1 cellular context compared by ENCODE assay signal in the genomic region with DNA sequence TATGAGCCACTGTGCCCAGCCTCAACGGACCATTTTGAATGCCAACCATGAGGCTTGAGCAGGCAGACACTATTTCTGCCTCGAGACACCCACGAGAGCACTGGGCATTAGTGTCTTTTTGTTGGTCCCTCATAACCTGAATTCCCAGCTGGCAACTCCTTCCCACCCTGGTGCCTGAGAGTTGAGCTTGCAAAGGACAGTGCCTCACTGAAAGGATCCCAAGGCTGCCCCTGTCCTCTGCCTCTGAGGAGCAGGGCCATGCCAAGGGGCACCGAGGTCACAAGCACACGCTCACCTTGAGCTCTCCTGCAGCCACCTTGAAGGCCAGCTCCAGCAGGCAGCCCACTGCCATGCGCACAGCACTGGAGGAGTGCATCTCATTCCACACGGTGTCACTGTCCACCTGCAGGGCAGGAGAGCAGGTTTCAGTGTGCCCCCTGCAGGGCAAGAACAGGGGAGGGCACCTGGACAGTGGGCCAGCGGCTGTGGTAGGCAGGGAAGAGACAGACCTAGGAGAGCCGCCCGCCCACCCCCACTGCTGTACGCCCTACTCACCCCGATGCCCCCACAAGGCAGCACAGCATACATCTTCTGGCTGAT.
TF ChIP-seq lines count a peak whose summit lies in the region.

No MANE protein-coding gene starts in this region.

TF ChIP-seq in H1, 55 proteins besides CTCF, POLR2A, EP300 and RAD21:
- TF ChIP-seq CBX5 (IDR thresholded peaks at IDR 0.05; ENCODE audit: low read depth, low read length) (no peak), GTF2F1 (IDR thresholded peaks at IDR 0.05; ENCODE audit: borderline replicate concordance, low read depth, low read length) (no peak), SIRT6 (IDR thresholded peaks at IDR 0.05; ENCODE audit: low read length) (no peak), MAFK (IDR thresholded peaks at IDR 0.05; ENCODE audit: low read depth, low read length) (no peak), CEBPB (IDR thresholded peaks at IDR 0.05; ENCODE audit: low read depth, low read length) (no peak)
- TF ChIP-seq, protein P1, sequence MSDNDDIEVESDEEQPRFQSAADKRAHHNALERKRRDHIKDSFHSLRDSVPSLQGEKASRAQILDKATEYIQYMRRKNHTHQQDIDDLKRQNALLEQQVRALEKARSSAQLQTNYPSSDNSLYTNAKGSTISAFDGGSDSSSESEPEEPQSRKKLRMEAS (IDR thresholded peaks at IDR 0.05): no peak
- TF ChIP-seq, protein P2, sequence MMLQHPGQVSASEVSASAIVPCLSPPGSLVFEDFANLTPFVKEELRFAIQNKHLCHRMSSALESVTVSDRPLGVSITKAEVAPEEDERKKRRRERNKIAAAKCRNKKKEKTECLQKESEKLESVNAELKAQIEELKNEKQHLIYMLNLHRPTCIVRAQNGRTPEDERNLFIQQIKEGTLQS (IDR thresholded peaks at IDR 0.05; ENCODE audit: insufficient read depth, low read depth, low read length): no peak
